9 cellular contexts compared by ENCODE assay signal in genomic region chr11:115256326-115257197, GRCh38.
A peak's percentile ranks its signal among the peaks of the same experiment; 100 is the strongest.
DNase-seq lines count a peak whose midpoint lies in the region; ATAC-seq, FAIRE-seq and TF ChIP-seq lines count a peak whose summit lies in the region.
"Had no signal": no experiment of that assay in that cellular context is flagged by ENCODE, and none has a peak within 500 bp of the region (broad histone marks: within the 10 kb centered on the region; RNA-seq: fewer than 3 reads in every experiment).

No MANE protein-coding gene starts in this region.

- H3K36me3 ChIP-seq in DOHH2 (ENCODE audit: control insufficient read depth, low read length) (no peaks in the 10 kb centered on the region), GM12878 (ENCODE audit: control insufficient read depth in 2 of 2, insufficient read depth in 2 of 2, low read length in 1 of 2) (no peaks in the 10 kb centered on the region)

- peak; percentile 86 for ATAC-seq in GM19467 (IDR thresholded peaks at IDR 0.05; ENCODE audit: unreplicated experiment)
- ATAC-seq in HG03460 (IDR thresholded peaks at IDR 0.05; ENCODE audit: unreplicated experiment), result peak; percentile 95
- ATAC-seq in GM12878, result peak; percentile 95

- TF ChIP-seq CTCF in DOHH2 (IDR thresholded peaks at IDR 0.05; ENCODE audit: low read depth, low read length, poor library complexity, severe bottlenecking), result no peak
- no peak for TF ChIP-seq CTCF in GM12878 (IDR thresholded peaks at IDR 0.05 in 2 of 3, conservative IDR thresholded peaks at IDR 0.05 in 1 of 3; ENCODE audit: control insufficient read depth in 2 of 3, extremely low read depth in 1 of 3, insufficient read depth in 1 of 3, low read depth in 3 of 3, low read length in 3 of 3)

- CTCF ChIA-PET in GM12878 (lab: Yijun Ruan, JAX), result no interaction called here

- DNase-seq in GM12878 (ENCODE audit: low read depth, low spot score) (peak; percentile 21), NCI-H1694 treated with DMSO at 0.1 percent for 48 hours (lab: John Stamatoyannopoulos, UW) (no peak), posterior cingulate gyrus (no peak)
- no peak for DNase-seq in effector CD8-positive, alpha-beta T cell (lab: John Stamatoyannopoulos, UW)
- no peak for DNase-seq in activated CD4-positive, alpha-beta T cell treated with anti-CD3 and anti-CD28 coated beads, Interleukin-2, amount 10 ng/mL, durations not matched to agents 24 days and 14 days

- H3K9me2 ChIP-seq in DOHH2 (replicated peaks; ENCODE audit: control insufficient read depth, low read length), result no peaks in the 10 kb centered on the region

- intact Hi-C loops in GM12878 (cut with micrococcal nuclease; ENCODE audit: unreplicated experiment) (no loop called here), posterior cingulate gyrus (cut with DNase I) (no loop called here)
- intact Hi-C loops in activated CD4-positive, alpha-beta T cell treated with anti-CD3 and anti-CD28 coated beads, Interleukin-2, amount 10 ng/mL, durations not matched to agents 24 days and 14 days (cut with micrococcal nuclease), result no loop called here

- H2AFZ ChIP-seq in GM12878 (ENCODE audit: control insufficient read depth, low read depth, low read length), result peak overlapping the region; percentile 31; the same call in 1 of the 2 replicates

- no peak for TF ChIP-seq POLR2A in GM12878 (IDR thresholded peaks at IDR 0.05; ENCODE audit: low read depth, low read length)

- H3K79me2 ChIP-seq in DOHH2 (ENCODE audit: control insufficient read depth, low read length) (no peaks in the 10 kb centered on the region), GM12878 (ENCODE audit: control insufficient read depth, insufficient read depth, low read length) (no peaks in the 10 kb centered on the region)

- H3K27me3 ChIP-seq in DOHH2 (ENCODE audit: control insufficient read depth, low read length) (no peaks in the 10 kb centered on the region), GM12878 (replicated peaks in 1 of 2; ENCODE audit: control insufficient read depth in 2 of 2, insufficient read depth in 2 of 2, low read length in 1 of 2) (no peaks in the 10 kb centered on the region; a peak in 1 of 4 replicates)

- H3K4me3 ChIP-seq in DOHH2 (ENCODE audit: low read length) (peak overlapping the region; percentile 3; the same call in 1 of the 2 replicates), GM12878 (no peak overlapping the region)

- no peak overlapping the region for H3K27ac Mint-ChIP-seq in activated CD4-positive, alpha-beta T cell treated with anti-CD3 and anti-CD28 coated beads, Interleukin-2, amount 10 ng/mL, durations not matched to agents 24 days and 14 days
- H3K27ac Mint-ChIP-seq: T-helper 1 cell treated with Interleukin-12 subunit alpha and Interleukin-12 subunit beta and Interleukin-4 antibody, amounts not matched to agents 30 μg/mL and 1 μg/mL, for 36 hours had no signal

- H3K4me1 ChIP-seq in DOHH2 (ENCODE audit: control insufficient read depth, low read length) (peaks cover 22% of the 10 kb centered on the region), GM12878 (ENCODE audit: control insufficient read depth, insufficient read depth, low read length) (peaks cover 10% of the 10 kb centered on the region)

- no peaks in the 10 kb centered on the region for H3K9me3 Mint-ChIP-seq in activated CD4-positive, alpha-beta T cell treated with anti-CD3 and anti-CD28 coated beads, Interleukin-2, amount 10 ng/mL, durations not matched to agents 24 days and 14 days
- H3K9me3 Mint-ChIP-seq: T-helper 1 cell treated with Interleukin-12 subunit alpha and Interleukin-12 subunit beta and Interleukin-4 antibody, amounts not matched to agents 30 μg/mL and 1 μg/mL, for 36 hours had no signal

- H3K27ac ChIP-seq in DOHH2 (ENCODE audit: low read depth, low read length) (peak overlapping the region; percentile 31), GM12878 (ENCODE audit: control insufficient read depth, insufficient read depth) (no peak overlapping the region)

- no peak for FAIRE-seq in GM12878 (lab: Jason Lieb, UNC)

- no peaks in the 10 kb centered on the region for H3F3A ChIP-seq in DOHH2 (ENCODE audit: control insufficient read depth, insufficient read depth)

- BruUV-seq in GM12878 (replicated peaks; lab: Mats Ljungman, UMichigan), result no TSS peak

- H3K4me2 ChIP-seq in DOHH2 (ENCODE audit: low read length) (peak overlapping the region; percentile 35), GM12878 (ENCODE audit: control insufficient read depth, insufficient read depth) (peak overlapping the region; percentile 51; the same call in 1 of the 2 replicates)

- RAD21 ChIA-PET in GM12878 (lab: Charles Lee; ENCODE audit: unreplicated experiment), result no interaction called here

- no peak overlapping the region for H3K9ac ChIP-seq in GM12878 (ENCODE audit: control insufficient read depth, insufficient read depth, low read length)

- no peaks in the 10 kb centered on the region for H3K9me3 ChIP-seq in DOHH2 (ENCODE audit: control insufficient read depth, insufficient read depth, low read length)
- no peaks in the 10 kb centered on the region for H3K9me3 ChIP-seq in GM12878 (replicated peaks; ENCODE audit: control insufficient read depth, insufficient read depth, low read length)

- H3K27me3 Mint-ChIP-seq in activated CD4-positive, alpha-beta T cell treated with anti-CD3 and anti-CD28 coated beads, Interleukin-2, amount 10 ng/mL, durations not matched to agents 24 days and 14 days, result peaks cover 6% of the 10 kb centered on the region

- in situ Hi-C loops in GM12878 (cut with MboI), result no loop called here

- no peak overlapping the region for H3K4me3 Mint-ChIP-seq in activated CD4-positive, alpha-beta T cell treated with anti-CD3 and anti-CD28 coated beads, Interleukin-2, amount 10 ng/mL, durations not matched to agents 24 days and 14 days
- H3K4me3 Mint-ChIP-seq: T-helper 1 cell treated with Interleukin-12 subunit alpha and Interleukin-12 subunit beta and Interleukin-4 antibody, amounts not matched to agents 30 μg/mL and 1 μg/mL, for 36 hours had no signal

- peaks cover 4% of the 10 kb centered on the region for H3K4me1 Mint-ChIP-seq in activated CD4-positive, alpha-beta T cell treated with anti-CD3 and anti-CD28 coated beads, Interleukin-2, amount 10 ng/mL, durations not matched to agents 24 days and 14 days

- no peaks in the 10 kb centered on the region for H3K36me3 Mint-ChIP-seq in activated CD4-positive, alpha-beta T cell treated with anti-CD3 and anti-CD28 coated beads, Interleukin-2, amount 10 ng/mL, durations not matched to agents 24 days and 14 days (ENCODE audit: low read depth)

- WGBS in GM12878 (ENCODE audit: insufficient coverage, insufficient replicate concordance, low lambda C conversion rate, missing lambda C conversion rate), result 36% methylated on average over 7 of the region's 7 CpGs

- no peak; a peak in 1 of 4 replicates for TF ChIP-seq EP300 in GM12878 (IDR thresholded peaks at IDR 0.05; ENCODE audit: borderline replicate concordance in 1 of 2, control insufficient read depth in 1 of 2, low read depth in 2 of 2, low read length in 2 of 2)

- no peak for TF ChIP-seq RAD21 in GM12878 (IDR thresholded peaks at IDR 0.05; ENCODE audit: insufficient read depth, low read depth, low read length)

- SMC1A ChIA-PET in GM12878 (lab: Charles Lee; ENCODE audit: uncharacterized antibody, unreplicated experiment), result no interaction called here

- POLR2A ChIA-PET in GM12878 (lab: Charles Lee), result no interaction called here

- H4K20me1 ChIP-seq in DOHH2 (ENCODE audit: control insufficient read depth, insufficient read depth, low read depth, low read length) (no peaks in the 10 kb centered on the region), GM12878 (ENCODE audit: control insufficient read depth, insufficient read depth) (no peaks in the 10 kb centered on the region)

TF ChIP-seq in GM12878, 131 proteins besides CTCF, POLR2A, EP300 and RAD21:
- TF ChIP-seq CBFB (IDR thresholded peaks at IDR 0.05; ENCODE audit: low read depth) (no peak), CEBPZ (IDR thresholded peaks at IDR 0.05; ENCODE audit: low read depth, low read length) (no peak), SUPT20H (IDR thresholded peaks at IDR 0.05; ENCODE audit: borderline replicate concordance, control insufficient read depth, low read depth, low read length) (no peak), RELA (IDR thresholded peaks at IDR 0.05; ENCODE audit: borderline replicate concordance, partially characterized antibody) (no peak), RUNX3 (IDR thresholded peaks at IDR 0.05; ENCODE audit: low read length) (0 out of 2 replicates have a peak, but pooled peaks have one; percentile 6), IKZF1 (conservative IDR thresholded peaks at IDR 0.05) (0 out of 2 replicates have a peak, but pooled peaks have one; percentile 11), SMARCA5 (IDR thresholded peaks at IDR 0.05) (no peak), CHD2 (IDR thresholded peaks at IDR 0.05; ENCODE audit: borderline replicate concordance, low read depth, low read length) (no peak)
